8 cellular contexts compared by ENCODE assay signal in the genomic region with DNA sequence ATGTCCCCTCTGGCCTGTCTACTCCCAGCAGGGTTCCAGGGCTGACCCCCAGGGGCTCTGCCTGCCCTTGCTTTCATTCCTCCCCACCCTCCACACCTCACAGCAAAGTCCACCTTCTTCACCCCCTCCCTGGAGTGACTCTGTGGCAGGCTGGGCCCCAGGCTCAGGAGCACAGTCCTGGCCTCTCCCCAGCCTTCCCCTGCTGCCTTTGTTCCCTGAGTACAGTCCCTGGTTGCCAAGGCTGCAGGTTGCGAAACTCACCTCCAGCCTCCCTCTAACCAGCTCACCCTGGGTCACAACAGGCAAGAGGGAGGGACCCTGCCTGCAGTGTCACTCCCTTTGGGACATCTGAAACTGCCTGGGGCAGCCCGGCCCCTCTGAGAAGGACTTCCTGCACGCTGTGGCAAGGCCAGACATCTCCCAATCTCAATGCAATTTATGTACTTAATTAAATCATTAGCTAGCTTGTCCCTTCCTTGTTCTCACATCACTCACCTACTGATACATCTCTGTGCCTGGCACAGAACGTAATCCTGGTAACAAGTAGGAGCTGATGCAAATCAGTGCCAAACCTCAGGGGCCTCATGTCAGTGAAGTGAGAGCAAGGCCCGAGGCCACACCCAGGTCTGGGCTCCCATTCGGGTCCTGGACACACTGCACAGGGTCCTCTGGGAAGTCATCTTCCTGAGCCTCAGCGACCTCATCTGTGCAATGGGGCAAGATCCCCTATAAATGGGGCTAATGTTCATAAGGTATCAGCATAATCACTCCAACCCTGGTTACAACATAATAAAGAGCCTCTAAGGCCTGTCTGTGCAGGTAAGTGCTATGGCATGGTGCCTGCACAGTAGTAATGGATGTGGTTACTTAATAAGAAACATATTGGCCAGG. TPM values are rescaled to one million over a fixed set of nuclear protein-coding genes. Genes with fewer than 3 reads are reported as not detected.
DNase-seq lines count a peak whose midpoint lies in the region; ATAC-seq lines count a peak whose summit lies in the region.

No MANE protein-coding gene starts in this region.

- no peaks in the 10 kb centered on the region for H3K27me3 Mint-ChIP-seq in stimulated activated naive CD8-positive, alpha-beta T cell treated with anti-CD3 and anti-CD28 coated beads, Interleukin-15, amount 100 ng/mL, for 72 hours
- H3K27me3 Mint-ChIP-seq in immature natural killer cell (ENCODE audit: low read depth in 3 of 3): no peaks in the 10 kb centered on the region

- peaks cover 8% of the 10 kb centered on the region for H3K4me1 Mint-ChIP-seq in stimulated activated naive CD8-positive, alpha-beta T cell treated with anti-CD3 and anti-CD28 coated beads, Interleukin-15, amount 100 ng/mL, for 72 hours
- no peaks in the 10 kb centered on the region for H3K4me1 Mint-ChIP-seq in immature natural killer cell

- H3K9me3 Mint-ChIP-seq in stimulated activated naive CD8-positive, alpha-beta T cell treated with anti-CD3 and anti-CD28 coated beads, Interleukin-15, amount 100 ng/mL, for 72 hours: no peaks in the 10 kb centered on the region
- H3K9me3 Mint-ChIP-seq in immature natural killer cell: no peaks in the 10 kb centered on the region

- ATAC-seq in stimulated activated naive CD8-positive, alpha-beta T cell treated with anti-CD3 and anti-CD28 coated beads, Interleukin-15, amount 100 ng/mL, for 72 hours: no peak
- no peak for ATAC-seq in stimulated activated naive CD8-positive, alpha-beta T cell treated with anti-CD3 and anti-CD28 coated beads, Interleukin-15, Interleukin-2, amounts not matched to agents 100 U/mL and 50 U/mL, for 24 hours
- ATAC-seq in esophagus mucosa (peak; percentile 92), GM21528 (IDR thresholded peaks at IDR 0.05; ENCODE audit: low FRiP score, unreplicated experiment) (no peak)

- peak overlapping the region in 19 of 21 experiments; percentile 26 to 79 (median 61) for H3K27ac ChIP-seq in skin epidermis

- no peak overlapping the region for H3K4me3 Mint-ChIP-seq in stimulated activated naive CD8-positive, alpha-beta T cell treated with anti-CD3 and anti-CD28 coated beads, Interleukin-15, amount 100 ng/mL, for 72 hours
- no peak overlapping the region for H3K4me3 Mint-ChIP-seq in immature natural killer cell

- peak overlapping the region; percentile 31 to 61 for H3K27ac Mint-ChIP-seq in stimulated activated naive CD8-positive, alpha-beta T cell treated with anti-CD3 and anti-CD28 coated beads, Interleukin-15, amount 100 ng/mL, for 72 hours
- peak overlapping the region in 2 of 6 donors; percentile 26 to 46 for H3K27ac Mint-ChIP-seq in immature natural killer cell

- DNase-seq in stimulated activated naive CD8-positive, alpha-beta T cell treated with anti-CD3 and anti-CD28 coated beads, Interleukin-15, amount 100 ng/mL, for 72 hours: no peak
- no peak for DNase-seq in stimulated activated naive CD8-positive, alpha-beta T cell treated with anti-CD3 and anti-CD28 coated beads, Interleukin-15, Interleukin-2, amounts not matched to agents 100 U/mL and 50 U/mL, for 24 hours
- DNase-seq in NCI-H226 (peak; percentile 26), NCI-H128 (lab: John Stamatoyannopoulos, UW; ENCODE audit: unreplicated experiment) (no peak), immature natural killer cell (no peak)

- H3K36me3 Mint-ChIP-seq in immature natural killer cell: no peaks in the 10 kb centered on the region

- no peak overlapping the region for H3K4me3 ChIP-seq in skin epidermis

RNA-seq across cellular contexts. Expression of gene TRIM14, which starts 27.3 kb away (rescaled TPM):
- 31.0 TPM for total RNA-seq in esophagus mucosa
- polyA plus RNA-seq in immature natural killer cell: 10 to 100 TPM; 34.8 to 95.0 (median 35.9) TPM

RNA-seq across cellular contexts. Expression of gene CORO2A, which starts 46.1 kb away (rescaled TPM):
- total RNA-seq in esophagus mucosa: 21.2 TPM
- polyA plus RNA-seq in immature natural killer cell: 1 to 10 TPM; 1.6 to 2.5 (median 2.1) TPM
